In the genomic region with DNA sequence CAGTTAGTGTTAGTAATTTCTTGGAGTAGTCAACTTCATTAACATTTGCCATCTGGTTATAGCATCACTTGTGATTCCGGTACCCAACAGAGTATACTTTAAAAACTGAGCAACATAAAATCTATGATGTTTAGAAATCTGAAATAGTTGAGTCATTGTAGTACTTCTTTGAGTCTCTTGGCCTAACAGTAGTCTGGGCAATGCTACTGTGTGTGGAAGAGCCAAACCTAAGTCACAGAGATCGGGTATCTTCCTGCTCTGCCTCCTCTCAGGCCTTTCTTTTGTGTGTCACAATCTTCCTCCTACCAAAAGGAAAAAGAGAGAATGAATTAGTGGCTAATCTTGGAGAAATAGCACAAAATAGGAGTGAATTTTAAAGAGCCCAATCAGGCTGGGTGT, we compare ENCODE assay signal across 19 cellular contexts. TPM values are rescaled to one million over a fixed set of nuclear protein-coding genes. Genes with fewer than 3 reads are reported as not detected.
DNase-seq lines count a peak whose midpoint lies in the region; ATAC-seq and TF ChIP-seq lines count a peak whose summit lies in the region.
"Had no signal": no experiment of that assay in that cellular context is flagged by ENCODE, and none has a peak within 500 bp of the region (broad histone marks: within the 10 kb centered on the region; RNA-seq: fewer than 3 reads in every experiment).

No MANE protein-coding gene starts in this region.

- H3K79me2 ChIP-seq in osteoblast (ENCODE audit: insufficient read depth, low read length): peaks cover 14% of the 10 kb centered on the region

- H3K27ac Mint-ChIP-seq in HFFc6: peak overlapping the region; percentile 63
- peak overlapping the region in 3 of 5 experiments; percentile 26 to 71 (median 69) for H3K27ac Mint-ChIP-seq in brain
- H3K27ac Mint-ChIP-seq: CD4-positive, CD25-positive, alpha-beta regulatory T cell had no signal

- H3K27me3 ChIP-seq in osteoblast (ENCODE audit: insufficient read depth, low read length): no peaks in the 10 kb centered on the region
- H3K27me3 ChIP-seq: BE2C had no signal

- peaks cover 27% of the 10 kb centered on the region for H3K4me1 ChIP-seq in osteoblast (ENCODE audit: insufficient read depth, low read length)
- H3K4me1 ChIP-seq: BE2C, HAP-1 had no signal

- peaks cover 67% of the 10 kb centered on the region for H3K36me3 ChIP-seq in osteoblast (ENCODE audit: insufficient read depth, low read length)

- H3K4me3 ChIP-seq in foreskin fibroblast (ENCODE audit: low read depth in 1 of 2, low read length in 2 of 2) (no peak overlapping the region), osteoblast (ENCODE audit: insufficient read depth, low read length) (no peak overlapping the region)
- H3K4me3 ChIP-seq: GM12878, GM23248, HAP-1 had no signal

- peaks cover 2% of the 10 kb centered on the region; the same call in 1 of the 2 replicates for H3K27me3 Mint-ChIP-seq in HFFc6 (ENCODE audit: insufficient read depth)
- H3K27me3 Mint-ChIP-seq in brain: no peaks in the 10 kb centered on the region
- H3K27me3 Mint-ChIP-seq: CD4-positive, CD25-positive, alpha-beta regulatory T cell; CD8-positive, alpha-beta memory T cell had no signal

- H3K4me1 Mint-ChIP-seq in HFFc6 (ENCODE audit: low read depth) (peaks cover 27% of the 10 kb centered on the region), brain (no peaks in the 10 kb centered on the region)

- H4K20me1 ChIP-seq in osteoblast (ENCODE audit: insufficient read depth, low read length): peaks cover 4% of the 10 kb centered on the region

- H3K36me3 Mint-ChIP-seq in HFFc6 (ENCODE audit: low read depth) (peaks cover 41% of the 10 kb centered on the region), brain (peaks cover 81% of the 10 kb centered on the region)

- H3K9me3 ChIP-seq in osteoblast (ENCODE audit: low read depth, low read length): no peaks in the 10 kb centered on the region
- H3K9me3 ChIP-seq: BE2C, HAP-1 had no signal

- peak overlapping the region; percentile 59 for H3K27ac ChIP-seq in osteoblast (ENCODE audit: low read depth, low read length)
- H3K27ac ChIP-seq: GM23248 had no signal

- no peak overlapping the region for H3K4me3 Mint-ChIP-seq in HFFc6
- no peak overlapping the region for H3K4me3 Mint-ChIP-seq in brain
- H3K4me3 Mint-ChIP-seq: CD4-positive, CD25-positive, alpha-beta regulatory T cell; CD8-positive, alpha-beta memory T cell had no signal

- no peak for DNase-seq in HFFc6
- peak; percentile 10 to 11 for DNase-seq in foreskin fibroblast
- no peak for DNase-seq in osteoblast (ENCODE audit: insufficient read length, low spot score, missing footprints)
- DNase-seq in NCI-H146 treated with DMSO at 0.1 percent for 48 hours (lab: John Stamatoyannopoulos, UW; ENCODE audit: unreplicated experiment): no peak
- DNase-seq: ACHN; BE2C; C1 segment of cervical spinal cord; CD4-positive, CD25-positive, alpha-beta regulatory T cell; CD8-positive, alpha-beta memory T cell; COR-L47; DMS 273 treated with DMSO at 0.1 percent for 48 hours; DMS53; DND-41 had no signal

- no peak for ATAC-seq in GM19328 (IDR thresholded peaks at IDR 0.05; ENCODE audit: unreplicated experiment)
- ATAC-seq in GM19395 (IDR thresholded peaks at IDR 0.05; ENCODE audit: unreplicated experiment): no peak
- ATAC-seq: GM12878 had no signal

- TF ChIP-seq CTCF in HFFc6 (IDR thresholded peaks at IDR 0.05) (no peak), brain (conservative IDR thresholded peaks at IDR 0.05) (no peak), foreskin fibroblast (IDR thresholded peaks at IDR 0.05; ENCODE audit: low read depth, low read length) (no peak), osteoblast (IDR thresholded peaks at IDR 0.05; ENCODE audit: extremely low read depth, low read depth, low read length) (no peak)

- H2AFZ ChIP-seq in osteoblast (ENCODE audit: low read length): no peak overlapping the region
- H2AFZ ChIP-seq: GM23248 had no signal

- H3K9me3 Mint-ChIP-seq in HFFc6: no peaks in the 10 kb centered on the region
- H3K9me3 Mint-ChIP-seq in brain: no peaks in the 10 kb centered on the region
- H3K9me3 Mint-ChIP-seq: CD4-positive, CD25-positive, alpha-beta regulatory T cell; CD8-positive, alpha-beta memory T cell had no signal

- no peak overlapping the region for H3K4me2 ChIP-seq in osteoblast (ENCODE audit: insufficient read depth, low read length)

RNA-seq across cellular contexts. Expression of gene DCUN1D4, which starts 25.5 kb away (rescaled TPM):
- total RNA-seq in HFFc6 (2021; fragmentation: NEBNext Ultra II Directional; extraction: Animal tissue kit (Norgen Biotek cat#: 25700)): 10 to 100 TPM; 41.0 to 55.1 (median 47.1) TPM
- 5.7 TPM for polyA plus RNA-seq in brain (ENCODE audit: insufficient read depth, low read depth, low replicate concordance)
- 58.6 and 60.4 TPM in 2 replicates for total RNA-seq in osteoblast

Comparison
In these comparisons a context has a peak if more than half of its experiments do, and no peak if none do; other contexts are left out.
1. DNase-seq: peak in foreskin fibroblast (2 of 2); none in HFFc6 (single experiment), osteoblast (single experiment) and NCI-H146 treated with DMSO at 0.1 percent for 48 hours (single experiment).